Comparison of ENCODE assay signal across 8 cellular contexts in genomic region chr4:138242076-138242829, GRCh38. TPM values are rescaled to one million over a fixed set of nuclear protein-coding genes. Genes with fewer than 3 reads are reported as not detected.
A peak's percentile ranks its signal among the peaks of the same experiment; 100 is the strongest.
DNase-seq lines count a peak whose midpoint lies in the region; ATAC-seq and TF ChIP-seq lines count a peak whose summit lies in the region.

Gene SLC7A11 (minus strand): TSS chr4:138242349. CDS start chr4:138242069, 280 bp downstream.

- H3K9ac ChIP-seq in iPS-15b (ENCODE audit: low read depth, low read length) = peak within 1 kb of the TSS; percentile 91

- in situ Hi-C loops in SK-MEL-5 (cut with HindIII; ENCODE audit: low pct_unique_long_range_greater_than_20kb, low sequenced_read_pairs) (no loop called here), brain microvascular endothelial cell (cut with HindIII; ENCODE audit: low pct_ligation_motif_present, low sequenced_read_pairs) (no loop called here)

- ATAC-seq in HG02610 (IDR thresholded peaks at IDR 0.05; ENCODE audit: unreplicated experiment) = peak; percentile 99

- TF ChIP-seq CTCF in brain microvascular endothelial cell (IDR thresholded peaks at IDR 0.05; ENCODE audit: low read depth, low read length, missing control alignments) = no peak

- no peaks in the 10 kb centered on the region for H3K9me3 ChIP-seq in iPS-15b (ENCODE audit: control insufficient read depth, insufficient read depth, low read length)

- H3K27ac ChIP-seq in brain microvascular endothelial cell (peak within 1 kb of the TSS; percentile 92), skin epidermis (peak within 1 kb of the TSS in 15 of 21 experiments; percentile 6 to 71 (median 55))

- DNase-seq in activated T-cell treated with anti-CD3 and anti-CD28 coated beads for 24 hours (ENCODE audit: low read depth) (peak; percentile 5), MV-4-11 (lab: John Stamatoyannopoulos, UW) (peak; percentile 100), SK-MEL-5 (ENCODE audit: low read depth, low spot score) (peak; percentile 96), brain microvascular endothelial cell (peak; percentile 98)
- no peak for DNase-seq in activated T-cell treated with anti-CD3 and anti-CD28 coated beads, Interleukin-2, amount 50 U/mL, for 1 hour

- H3K27me3 ChIP-seq in brain microvascular endothelial cell (replicated peaks) (no peaks in the 10 kb centered on the region), iPS-15b (ENCODE audit: control insufficient read depth, insufficient read depth, low read length) (no peaks in the 10 kb centered on the region)

- H3K4me1 ChIP-seq in iPS-15b (ENCODE audit: control insufficient read depth, insufficient read depth, low read length) = peaks cover 12% of the 10 kb centered on the region

- H3K36me3 ChIP-seq in brain microvascular endothelial cell (replicated peaks) (no peaks in the 10 kb centered on the region), iPS-15b (ENCODE audit: control insufficient read depth, insufficient read depth, low read length) (no peaks in the 10 kb centered on the region)

- H3K4me3 ChIP-seq in brain microvascular endothelial cell (ENCODE audit: low read depth, low read length) (peak within 1 kb of the TSS; percentile 50), iPS-15b (ENCODE audit: low read depth, low read length) (peak within 1 kb of the TSS; percentile 85), skin epidermis (peak within 1 kb of the TSS; percentile 5 to 32 (median 16))

RNA-seq across cellular contexts. Expression of gene SLC7A11, which starts in this region (rescaled TPM):
- 52.1 and 53.5 TPM in 2 replicates for total RNA-seq in SK-MEL-5 (2014; rRNA removed; shearing (Covaris generic))
- 34.5 and 47.1 TPM in 2 replicates for polyA plus RNA-seq in SK-MEL-5 (2015; cell fraction: cytosol; rRNA removed)
- polyA plus RNA-seq in SK-MEL-5 (2015; cell fraction: nucleus; rRNA removed) = 23.1 and 27.6 TPM in 2 replicates

Comparison
In these comparisons a context has a peak if more than half of its experiments do, and no peak if none do; other contexts are left out.
1. H3K4me3 ChIP-seq: peak in every context shown above with its lines; median percentile 85 in iPS-15b; 50 in brain microvascular endothelial cell; 16 in skin epidermis.